Comparison of ENCODE assay signal across 20 cellular contexts in genomic region chr2:111678651-111679050, GRCh38.
DNase-seq lines count a peak whose midpoint lies in the region; ATAC-seq, FAIRE-seq and TF ChIP-seq lines count a peak whose summit lies in the region.
"Had no signal": no experiment of that assay in that cellular context is flagged by ENCODE, and none has a peak within 500 bp of the region (broad histone marks: within the 10 kb centered on the region; RNA-seq: fewer than 3 reads in every experiment).

No MANE protein-coding gene starts in this region.

- peak overlapping the region; percentile 36; the same call in 1 of the 2 replicates for H3K27ac ChIP-seq in MM.1S (ENCODE audit: low read length)
- H3K27ac ChIP-seq in K562 (ENCODE audit: extremely low read depth, low read depth, low read length) = no peak overlapping the region
- H3K27ac ChIP-seq: epithelial cell of prostate, VCaP had no signal

- peaks cover 17% of the 10 kb centered on the region for H3F3A ChIP-seq in MM.1S (ENCODE audit: insufficient read depth, low read length)

- H3K9me1 ChIP-seq in K562 (ENCODE audit: control insufficient read depth, insufficient read depth, low read length) = no peaks in the 10 kb centered on the region

- H2AFZ ChIP-seq in MM.1S (ENCODE audit: low read length) = peak overlapping the region; percentile 11; the same call in 1 of the 2 replicates
- H2AFZ ChIP-seq in K562 (ENCODE audit: low read depth, low read length) = no peak overlapping the region

- H3K79me2 ChIP-seq in MM.1S (ENCODE audit: low read length) (no peaks in the 10 kb centered on the region), K562 (ENCODE audit: control insufficient read depth, insufficient read depth, low read length) (no peaks in the 10 kb centered on the region)

- no peak for TF ChIP-seq EP300 in K562 (IDR thresholded peaks at IDR 0.05; ENCODE audit: low read length)

- H3K9ac ChIP-seq in MM.1S (ENCODE audit: low read length) (peak overlapping the region; percentile 34; the same call in 1 of the 2 replicates), K562 (ENCODE audit: insufficient read depth in 1 of 2, low read depth in 2 of 2, low read length in 2 of 2) (no peak overlapping the region)

- CTCF ChIA-PET in K562 (lab: Yijun Ruan, JAX; ENCODE audit: low intra/inter-chr PET ratio) = no interaction called here

- no peak for ATAC-seq in K562
- ATAC-seq: HCT116, natural killer cell had no signal

- POLR2A ChIA-PET in K562 (lab: Yijun Ruan, JAX) = interaction anchor here (0.7 to 1.5 kb wide), 5 partner anchors 11 to 1019 kb away, joined by 3 to 9 read pairs (median 4); no protein-coding TSS in a partner anchor

- TF ChIP-seq RAD21 in K562 (CRISPR knock-in tag; conservative IDR thresholded peaks at IDR 0.05 in 1 of 2, IDR thresholded peaks at IDR 0.05 in 1 of 2) = no peak

- H3K4me1 ChIP-seq in MM.1S (ENCODE audit: low read length) = peaks cover 51% of the 10 kb centered on the region
- H3K4me1 ChIP-seq in K562 (replicated peaks in 1 of 2; ENCODE audit: control insufficient read depth in 2 of 2, insufficient read depth in 2 of 2, low read length in 2 of 2) = no peaks in the 10 kb centered on the region; a peak in 1 of 5 replicates

- H3K27me3 ChIP-seq in MM.1S (replicated peaks; ENCODE audit: insufficient read depth, low read length) (no peaks in the 10 kb centered on the region), K562 (ENCODE audit: control insufficient read depth in 2 of 2, insufficient read depth in 2 of 2, low read length in 2 of 2) (no peaks in the 10 kb centered on the region)

- H4K20me1 ChIP-seq in MM.1S (ENCODE audit: insufficient read depth, low read length) (no peaks in the 10 kb centered on the region), K562 (replicated peaks; ENCODE audit: control insufficient read depth, insufficient read depth, low read length) (no peaks in the 10 kb centered on the region)

- in situ Hi-C loops in K562 (cut with MboI) (no loop called here), GM13977 (cut with MboI; ENCODE audit: low pct_unique_long_range_greater_than_20kb, low sequenced_read_pairs, unreplicated experiment) (no loop called here)

- TF ChIP-seq CTCF in MM.1S (IDR thresholded peaks at IDR 0.05; ENCODE audit: low read length) (no peak), K562 (IDR thresholded peaks at IDR 0.05 in 2 of 3, conservative IDR thresholded peaks at IDR 0.05 in 1 of 3; ENCODE audit: insufficient read depth in 2 of 3, low read depth in 1 of 3, low read length in 3 of 3) (no peak), GM13977 (IDR thresholded peaks at IDR 0.05; ENCODE audit: extremely low read depth, insufficient read depth, missing control alignments) (no peak)

- H3K9me2 ChIP-seq in MM.1S (replicated peaks; ENCODE audit: insufficient read depth, low read length) = no peaks in the 10 kb centered on the region

- no peaks in the 10 kb centered on the region for H3K9me3 ChIP-seq in MM.1S (replicated peaks; ENCODE audit: insufficient read depth, low read length)
- no peaks in the 10 kb centered on the region for H3K9me3 ChIP-seq in K562 (replicated peaks; ENCODE audit: control insufficient read depth, insufficient read depth, low read depth, low read length)

- H3K36me3 ChIP-seq in MM.1S (replicated peaks; ENCODE audit: insufficient read depth, low read length) (no peaks in the 10 kb centered on the region), K562 (ENCODE audit: control insufficient read depth, insufficient read depth, low read length) (no peaks in the 10 kb centered on the region)

- no peak overlapping the region; the same call in 1 of the 2 replicates for H3K4me3 ChIP-seq in MM.1S (ENCODE audit: low read length)
- H3K4me3 ChIP-seq in K562 = no peak overlapping the region
- H3K4me3 ChIP-seq: lung had no signal

- no peak for TF ChIP-seq POLR2A in K562 (conservative IDR thresholded peaks at IDR 0.05)

- DNase-seq in NCI-H187 treated with DMSO at 0.1 percent for 48 hours (lab: John Stamatoyannopoulos, UW) (peak; percentile 24), NCI-H187 (lab: John Stamatoyannopoulos, UW) (no peak), MM.1S (no peak), K562 (ENCODE audit: extremely low read depth in 1 of 4, low spot score in 3 of 4) (no peak), renal cortical epithelial cell (ENCODE audit: low read depth) (peak; percentile 72), middle frontal gyrus (ENCODE audit: extremely low spot score, low spot score) (no peak), GM13977 (ENCODE audit: low spot score) (no peak), AG20443 (ENCODE audit: low spot score) (no peak)
- DNase-seq: activated effector memory CD4-positive, alpha-beta T cell treated with Interleukin-2 at 50 U/mL for 16 hours; CD4-positive, alpha-beta memory T cell; cortex of kidney; natural killer cell; NCI-H2107; NCI-H82; RPMI8226 had no signal

- peak overlapping the region; percentile 54 for H3K4me2 ChIP-seq in MM.1S (ENCODE audit: low read depth, low read length)
- no peak overlapping the region for H3K4me2 ChIP-seq in K562 (ENCODE audit: insufficient read depth, low read length)

- WGBS in K562 (ENCODE audit: insufficient coverage, low coverage, missing lambda C conversion rate) = 15% methylated on average over 5 of the region's 5 CpGs

- no TSS peak for BruUV-seq in K562 (replicated peaks; lab: Mats Ljungman, UMichigan)

- peak; percentile 44 for FAIRE-seq in K562 (lab: Jason Lieb, UNC)
- FAIRE-seq: A204.1 had no signal

- intact Hi-C loops in K562 (cut with micrococcal nuclease) = no loop called here

TF ChIP-seq in K562, 482 proteins besides CTCF, POLR2A, EP300 and RAD21:
- TF ChIP-seq PCBP2 (IDR thresholded peaks at IDR 0.05; ENCODE audit: low read depth, low read length, poor library complexity, severe bottlenecking) = no peak
- no peak for TF ChIP-seq CBFB (CRISPR knock-in tag; IDR thresholded peaks at IDR 0.05)
- TF ChIP-seq ZNF316 (IDR thresholded peaks at IDR 0.05) = peak; percentile 39; the same call in 1 of the 2 replicates
- TF ChIP-seq CBX5 (IDR thresholded peaks at IDR 0.05; ENCODE audit: borderline replicate concordance, low read depth) = no peak
- 0 out of 2 replicates have a peak, but pooled peaks have one; percentile 13 for TF ChIP-seq MAFG (tag; conservative IDR thresholded peaks at IDR 0.05)
- no peak for TF ChIP-seq DACH1 (IDR thresholded peaks at IDR 0.05; ENCODE audit: partially characterized antibody)
- TF ChIP-seq COPS2 (conservative IDR thresholded peaks at IDR 0.05) = no peak
- TF ChIP-seq NFE2 (IDR thresholded peaks at IDR 0.05; ENCODE audit: low read depth) = 0 out of 2 replicates have a peak, but pooled peaks have one; percentile 22
- TF ChIP-seq C11orf30 (IDR thresholded peaks at IDR 0.05; ENCODE audit: low read depth) = peak; percentile 44

Comparison
In these comparisons a context has a peak if more than half of its experiments do, and no peak if none do; other contexts are left out.
1. DNase-seq: peak in NCI-H187 treated with DMSO at 0.1 percent for 48 hours (single experiment) and renal cortical epithelial cell (single experiment); none in NCI-H187 (0 of 2), MM.1S (single experiment), K562 (0 of 4), middle frontal gyrus (single experiment), GM13977 (single experiment) and AG20443 (single experiment).